In the genomic region with DNA sequence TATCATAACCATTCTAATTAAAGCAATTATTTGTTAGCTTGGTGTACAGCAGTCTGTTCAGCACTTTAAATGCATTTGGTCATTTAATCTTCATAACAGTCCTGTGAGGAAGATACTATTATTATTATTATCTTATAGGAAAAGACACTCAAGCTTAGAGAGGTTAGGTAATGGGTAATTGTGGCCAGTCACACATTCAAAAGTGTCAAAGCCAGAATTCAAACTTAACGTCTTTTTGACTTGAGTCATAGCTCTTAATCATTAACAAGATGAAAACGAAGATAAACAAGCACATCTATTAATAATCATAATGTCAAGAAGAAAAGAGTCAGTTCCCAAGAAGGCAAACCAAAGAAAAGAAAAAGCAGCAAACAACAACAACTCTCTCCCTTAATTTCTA, we compare ENCODE assay signal across 21 cellular contexts.
"Had no signal": no experiment of that assay in that cellular context is flagged by ENCODE, and none has a peak within 500 bp of the region (broad histone marks: within the 10 kb centered on the region; RNA-seq: fewer than 3 reads in every experiment).

No MANE protein-coding gene starts in this region.

- H3K27ac ChIP-seq: breast epithelium, dorsolateral prefrontal cortex, esophagus muscularis mucosa, left lung, spleen, transverse colon had no signal

- H3K27me3 ChIP-seq: breast epithelium, dorsolateral prefrontal cortex, esophagus muscularis mucosa, left lung, spleen, transverse colon had no signal

- H3K9me3 ChIP-seq: breast epithelium, esophagus muscularis mucosa, left lung, mucosa of descending colon, spleen, transverse colon had no signal

- DNase-seq: activated CD4-positive, alpha-beta memory T cell treated with anti-CD3 and anti-CD28 coated beads, Interleukin-2, amount 10 ng/mL, durations not matched to agents 7 days and 5 days; activated CD4-positive, alpha-beta T cell treated with anti-CD3 and anti-CD28 coated beads for 36 hours; activated gamma-delta T cell; activated naive CD8-positive, alpha-beta T cell treated with anti-CD3 and anti-CD28 coated beads for 36 hours; activated T-cell treated with anti-CD3 and anti-CD28 coated beads, Interleukin-2, amount 50 U/mL, for 48 hours; anterior cingulate cortex; dorsolateral prefrontal cortex; foreskin fibroblast; glutamatergic neuron; left lung; mucosa of descending colon; naive thymus-derived CD8-positive, alpha-beta T cell; occipital lobe; spleen; stimulated activated CD4-positive, alpha-beta T cell treated with anti-CD3 and anti-CD28 coated beads, Interleukin-1b, Interleukin-23, amount 100 ng/mL, for 48 hours; stimulated activated naive B cell treated with anti-CD40 and anti-IgM and Interleukin-4, amounts not matched to agents 10 μg/mL and 1 μg/mL and 100 μg/mL, for 72 hours; transverse colon had no signal

- H3K4me3 Mint-ChIP-seq: activated CD4-positive, alpha-beta memory T cell treated with anti-CD3 and anti-CD28 coated beads, Interleukin-2, amount 10 ng/mL, durations not matched to agents 7 days and 5 days; activated CD4-positive, alpha-beta T cell treated with anti-CD3 and anti-CD28 coated beads for 36 hours; activated naive CD8-positive, alpha-beta T cell treated with anti-CD3 and anti-CD28 coated beads for 36 hours; naive thymus-derived CD8-positive, alpha-beta T cell; stimulated activated naive B cell treated with anti-CD40 and anti-IgM and Interleukin-4, amounts not matched to agents 10 μg/mL and 1 μg/mL and 100 μg/mL, for 72 hours had no signal

- H3K4me1 ChIP-seq: breast epithelium, left lung, transverse colon had no signal

- H3K27ac Mint-ChIP-seq: activated CD4-positive, alpha-beta memory T cell treated with anti-CD3 and anti-CD28 coated beads, Interleukin-2, amount 10 ng/mL, durations not matched to agents 7 days and 5 days; activated CD4-positive, alpha-beta T cell treated with anti-CD3 and anti-CD28 coated beads for 36 hours; activated naive CD8-positive, alpha-beta T cell treated with anti-CD3 and anti-CD28 coated beads for 36 hours; naive thymus-derived CD8-positive, alpha-beta T cell; progenitor cell of endocrine pancreas; stimulated activated naive B cell treated with anti-CD40 and anti-IgM and Interleukin-4, amounts not matched to agents 10 μg/mL and 1 μg/mL and 100 μg/mL, for 72 hours had no signal

- ATAC-seq: activated CD4-positive, alpha-beta T cell treated with anti-CD3 and anti-CD28 coated beads for 36 hours; left lung; mucosa of descending colon; naive thymus-derived CD8-positive, alpha-beta T cell; sciatic nerve; stimulated activated naive B cell treated with anti-CD40 and anti-IgM and Interleukin-4, amounts not matched to agents 10 μg/mL and 1 μg/mL and 100 μg/mL, for 72 hours had no signal

- H3K36me3 Mint-ChIP-seq: activated naive CD8-positive, alpha-beta T cell treated with anti-CD3 and anti-CD28 coated beads for 36 hours; naive thymus-derived CD8-positive, alpha-beta T cell; stimulated activated naive B cell treated with anti-CD40 and anti-IgM and Interleukin-4, amounts not matched to agents 10 μg/mL and 1 μg/mL and 100 μg/mL, for 72 hours had no signal

- H3K4me1 Mint-ChIP-seq: activated CD4-positive, alpha-beta memory T cell treated with anti-CD3 and anti-CD28 coated beads, Interleukin-2, amount 10 ng/mL, durations not matched to agents 7 days and 5 days; activated CD4-positive, alpha-beta T cell treated with anti-CD3 and anti-CD28 coated beads for 36 hours; activated naive CD8-positive, alpha-beta T cell treated with anti-CD3 and anti-CD28 coated beads for 36 hours; naive thymus-derived CD8-positive, alpha-beta T cell; stimulated activated naive B cell treated with anti-CD40 and anti-IgM and Interleukin-4, amounts not matched to agents 10 μg/mL and 1 μg/mL and 100 μg/mL, for 72 hours had no signal

- H3K27me3 Mint-ChIP-seq: progenitor cell of endocrine pancreas had no signal

- H3K9me3 Mint-ChIP-seq: activated CD4-positive, alpha-beta memory T cell treated with anti-CD3 and anti-CD28 coated beads, Interleukin-2, amount 10 ng/mL, durations not matched to agents 7 days and 5 days; activated naive CD8-positive, alpha-beta T cell treated with anti-CD3 and anti-CD28 coated beads for 36 hours; naive thymus-derived CD8-positive, alpha-beta T cell; stimulated activated naive B cell treated with anti-CD40 and anti-IgM and Interleukin-4, amounts not matched to agents 10 μg/mL and 1 μg/mL and 100 μg/mL, for 72 hours had no signal

- H3K36me3 ChIP-seq: breast epithelium, transverse colon had no signal

- H3K4me3 ChIP-seq: breast epithelium, dorsolateral prefrontal cortex, esophagus muscularis mucosa, left lung, mucosa of descending colon, spleen, transverse colon had no signal
